In the genomic region with DNA sequence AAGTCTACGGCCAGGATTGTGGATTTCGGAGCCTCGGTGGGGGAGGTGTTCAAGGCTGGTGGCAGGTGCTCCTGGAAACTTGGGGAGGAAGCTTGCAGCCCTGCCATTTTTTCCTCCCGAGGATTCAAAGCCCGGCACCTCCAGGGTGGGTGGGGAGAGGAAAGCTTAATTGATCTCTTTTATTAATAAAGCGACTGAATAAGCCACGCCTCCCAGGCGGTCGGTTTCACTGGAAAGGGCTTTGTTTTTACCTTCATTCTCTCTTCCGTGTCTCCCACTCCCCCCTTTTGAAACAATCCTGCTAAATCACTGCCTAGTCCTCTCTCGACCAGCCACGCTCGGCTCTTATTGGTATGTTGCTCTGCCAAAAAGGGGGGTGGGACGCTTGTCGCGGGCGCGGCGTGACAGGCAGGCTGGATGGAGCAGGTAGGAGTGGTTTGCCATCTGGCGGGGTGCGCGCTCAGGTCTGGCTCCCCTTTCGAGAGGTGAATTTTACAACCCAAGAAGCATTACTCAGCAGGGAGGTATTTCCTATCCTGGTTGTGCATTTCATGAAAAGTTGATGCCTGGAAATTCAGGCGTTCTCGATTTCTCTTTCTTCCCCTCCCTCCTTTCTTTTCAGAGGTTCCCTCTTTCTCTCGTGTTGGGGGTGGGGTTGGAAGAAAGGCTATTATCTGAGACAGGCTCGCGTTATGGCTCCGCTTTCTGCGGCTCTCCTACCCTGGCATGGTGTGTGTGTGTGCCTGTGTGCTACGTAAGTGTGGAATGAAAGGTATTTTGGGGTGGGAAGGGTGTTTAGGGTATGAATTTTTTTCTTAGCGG, we compare ENCODE assay signal across 8 cellular contexts. TPM values are rescaled to one million over a fixed set of nuclear protein-coding genes. Genes with fewer than 3 reads are reported as not detected.
DNase-seq lines count a peak whose midpoint lies in the region; ATAC-seq and TF ChIP-seq lines count a peak whose summit lies in the region.

No MANE protein-coding gene starts in this region.

- peak; percentile 70 for TF ChIP-seq POLR2A in erythroblast (IDR thresholded peaks at IDR 0.05; ENCODE audit: low read length)

- TF ChIP-seq CTCF in tibial artery (IDR thresholded peaks at IDR 0.05) = no peak

- H3K27ac Mint-ChIP-seq in naive thymus-derived CD4-positive, alpha-beta T cell = peak overlapping the region in 6 of 9 donors; percentile 34 to 92 (median 69)

- H3K4me1 ChIP-seq in naive thymus-derived CD4-positive, alpha-beta T cell (ENCODE audit: control insufficient read depth in 2 of 2, insufficient read depth in 2 of 2, low read length in 2 of 2) = peaks cover 0 to 8% of the 10 kb centered on the region in 2 donors
- H3K4me1 ChIP-seq in tibial artery = peaks cover 0 to 39% (median 18%) of the 10 kb centered on the region in 4 donors

- ATAC-seq in naive thymus-derived CD4-positive, alpha-beta T cell = no peak

- H3K4me3 Mint-ChIP-seq in naive thymus-derived CD4-positive, alpha-beta T cell = peak overlapping the region; percentile 88 to 96 (median 93)

- DNase-seq in NCI-H2196 (lab: John Stamatoyannopoulos, UW; ENCODE audit: unreplicated experiment) = peak; percentile 30
- DNase-seq in NCI-H2196 treated with DMSO at 0.1 percent for 48 hours (lab: John Stamatoyannopoulos, UW; ENCODE audit: unreplicated experiment) = no peak
- DNase-seq in NCI-H524 (lab: John Stamatoyannopoulos, UW) = peak; percentile 70 to 85
- peak; percentile 23 for DNase-seq in activated T-cell treated with anti-CD3 and anti-CD28 coated beads for 4 hours
- DNase-seq in erythroblast (lab: John Stamatoyannopoulos, UW) = peak; percentile 70 to 72
- DNase-seq in naive thymus-derived CD4-positive, alpha-beta T cell = peak; percentile 10 to 57 (median 25)
- peak in 1 of 2 donors; percentile 28 for DNase-seq in tibial artery
- no peak for DNase-seq in cortex of kidney (lab: John Stamatoyannopoulos, UW)

- no peak overlapping the region for H3K27ac ChIP-seq in naive thymus-derived CD4-positive, alpha-beta T cell (ENCODE audit: low read depth, low read length)
- no peak overlapping the region for H3K27ac ChIP-seq in tibial artery

- no peaks in the 10 kb centered on the region for H3K9me3 Mint-ChIP-seq in naive thymus-derived CD4-positive, alpha-beta T cell

- H3K27me3 ChIP-seq in naive thymus-derived CD4-positive, alpha-beta T cell (ENCODE audit: control insufficient read depth in 2 of 2, insufficient read depth in 2 of 2, low read length in 2 of 2) = no peaks in the 10 kb centered on the region
- no peaks in the 10 kb centered on the region for H3K27me3 ChIP-seq in tibial artery

- no peaks in the 10 kb centered on the region for H3K9me3 ChIP-seq in naive thymus-derived CD4-positive, alpha-beta T cell (ENCODE audit: control insufficient read depth in 2 of 3, low read length in 3 of 3)
- H3K9me3 ChIP-seq in tibial artery = no peaks in the 10 kb centered on the region

- peaks cover 0 to 51% (median 0%) of the 10 kb centered on the region in 5 donors for H3K27me3 Mint-ChIP-seq in naive thymus-derived CD4-positive, alpha-beta T cell

- peaks cover 18 to 30% (median 25%) of the 10 kb centered on the region in 7 donors for H3K4me1 Mint-ChIP-seq in naive thymus-derived CD4-positive, alpha-beta T cell

- peak overlapping the region; percentile 69 for H3K4me3 ChIP-seq in naive thymus-derived CD4-positive, alpha-beta T cell (ENCODE audit: low read length)
- peak overlapping the region; percentile 57 to 74 for H3K4me3 ChIP-seq in tibial artery

- CTCF ChIA-PET in naive thymus-derived CD4-positive, alpha-beta T cell (lab: Charles Lee) = interaction anchor here (0.7 to 1.0 kb wide), 2 partner anchors 76 to 136 kb away, joined by 4 to 5 read pairs; no protein-coding TSS in a partner anchor

- no peaks in the 10 kb centered on the region for H3K36me3 Mint-ChIP-seq in naive thymus-derived CD4-positive, alpha-beta T cell

- intact Hi-C loops in naive thymus-derived CD4-positive, alpha-beta T cell (cut with micrococcal nuclease) = loop anchor here in 1 of 2 donors (2.0 to 10.0 kb wide), 2 partner anchors 423 to 1859 kb away; no protein-coding TSS in a partner anchor
- intact Hi-C loops in tibial artery (cut with DNase I; ENCODE audit: low total_unique reads) = loop anchor here (2.0 kb wide), 1 partner anchor 75 kb away; no protein-coding TSS in a partner anchor

- POLR2A ChIA-PET in naive thymus-derived CD4-positive, alpha-beta T cell (lab: Charles Lee) = interaction anchor here (0.5 kb wide), 1 partner anchor 402 kb away, joined by 3 read pairs; no protein-coding TSS in a partner anchor

- H3K36me3 ChIP-seq in naive thymus-derived CD4-positive, alpha-beta T cell (ENCODE audit: control insufficient read depth in 2 of 3, insufficient read depth in 3 of 3, low read length in 3 of 3) = peaks cover 0 to 3% (median 0%) of the 10 kb centered on the region in 3 experiments
- no peaks in the 10 kb centered on the region for H3K36me3 ChIP-seq in tibial artery

RNA-seq across cellular contexts. Expression of gene NEDD4L, which starts 1.4 kb away (rescaled TPM):
- 10 to 100 TPM in 1 of 5 experiments, 1 to 10 TPM in 4; 3.7 to 10.3 (median 4.2) TPM for total RNA-seq in naive thymus-derived CD4-positive, alpha-beta T cell
- 1 to 10 TPM; 1.1 to 2.0 TPM for polyA plus RNA-seq in naive thymus-derived CD4-positive, alpha-beta T cell

Comparison
In these comparisons a context has a peak if more than half of its experiments do, and no peak if none do; other contexts are left out.
1. DNase-seq: peak in NCI-H2196 (single experiment), NCI-H524 (2 of 2), activated T-cell treated with anti-CD3 and anti-CD28 coated beads for 4 hours (single experiment), erythroblast (2 of 2) and naive thymus-derived CD4-positive, alpha-beta T cell (9 of 9); none in NCI-H2196 treated with DMSO at 0.1 percent for 48 hours (single experiment) and cortex of kidney (single experiment).